In genomic region chr4:121164291-121164690, GRCh38 we compare ENCODE assay signal across 11 cellular contexts. TPM values are rescaled to one million over a fixed set of nuclear protein-coding genes. Genes with fewer than 3 reads are reported as not detected.
DNase-seq lines count a peak whose midpoint lies in the region; ATAC-seq and TF ChIP-seq lines count a peak whose summit lies in the region.
"Had no signal": no experiment of that assay in that cellular context is flagged by ENCODE, and none has a peak within 500 bp of the region (broad histone marks: within the 10 kb centered on the region; RNA-seq: fewer than 3 reads in every experiment).

Gene TNIP3, minus strand, starts transcription at chr4:121164321. Its CDS starts 196 bp downstream, at chr4:121164125.

- no peaks in the 10 kb centered on the region for H3K9me3 Mint-ChIP-seq in activated T-cell treated with anti-CD3 and anti-CD28 coated beads, Interleukin-2, amount 50 U/mL, for 4 hours
- H3K9me3 Mint-ChIP-seq: activated naive CD4-positive, alpha-beta T cell treated with anti-CD3 and anti-CD28 coated beads, Interleukin-2, amount 10 ng/mL, durations not matched to agents 7 days and 5 days had no signal

- no peaks in the 10 kb centered on the region for H3K27me3 ChIP-seq in smooth muscle cell (ENCODE audit: low read depth)

- no peaks in the 10 kb centered on the region for H3F3A ChIP-seq in smooth muscle cell (ENCODE audit: low read depth)

- no peaks in the 10 kb centered on the region for H3K4me1 ChIP-seq in smooth muscle cell (ENCODE audit: low read depth)

- H3K27ac ChIP-seq in epithelial cell of prostate (peak within 1 kb of the TSS; percentile 18), smooth muscle cell (ENCODE audit: low read depth) (peak within 1 kb of the TSS; percentile 6)

- 78% methylated on average over 4 of the region's 4 CpGs for WGBS in smooth muscle cell (ENCODE audit: low lambda C conversion rate)

- no peaks in the 10 kb centered on the region for H3K79me2 ChIP-seq in smooth muscle cell (ENCODE audit: low read depth)

- peaks cover 8% of the 10 kb centered on the region for H3K36me3 Mint-ChIP-seq in activated T-cell treated with anti-CD3 and anti-CD28 coated beads, Interleukin-2, amount 50 U/mL, for 4 hours (ENCODE audit: insufficient read depth)

- H2AFZ ChIP-seq in smooth muscle cell (ENCODE audit: low read depth), result peak within 1 kb of the TSS; percentile 21

- no peaks in the 10 kb centered on the region for H3K27me3 Mint-ChIP-seq in activated T-cell treated with anti-CD3 and anti-CD28 coated beads, Interleukin-2, amount 50 U/mL, for 4 hours (ENCODE audit: low read depth)
- H3K27me3 Mint-ChIP-seq: activated naive CD4-positive, alpha-beta T cell treated with anti-CD3 and anti-CD28 coated beads, Interleukin-2, amount 10 ng/mL, durations not matched to agents 7 days and 5 days had no signal

- no peak within 1 kb of the TSS for H3K4me3 Mint-ChIP-seq in activated T-cell treated with anti-CD3 and anti-CD28 coated beads, Interleukin-2, amount 50 U/mL, for 4 hours
- H3K4me3 Mint-ChIP-seq: activated naive CD4-positive, alpha-beta T cell treated with anti-CD3 and anti-CD28 coated beads, Interleukin-2, amount 10 ng/mL, durations not matched to agents 7 days and 5 days had no signal

- H3K4me1 Mint-ChIP-seq in activated T-cell treated with anti-CD3 and anti-CD28 coated beads, Interleukin-2, amount 50 U/mL, for 4 hours (ENCODE audit: low read depth), result peaks cover 37% of the 10 kb centered on the region

- H3K4me3 ChIP-seq in smooth muscle cell, result no peak within 1 kb of the TSS

- no peak for DNase-seq in activated T-cell treated with anti-CD3 and anti-CD28 coated beads, Interleukin-2, amount 50 U/mL, for 4 hours
- DNase-seq in activated T-cell treated with anti-CD3 and anti-CD28 coated beads, Interleukin-2, amount 50 U/mL, for 48 hours, result no peak
- DNase-seq in RPMI7951 (ENCODE audit: low read depth) (peak; percentile 51), epithelial cell of prostate (ENCODE audit: low read depth, low spot score) (peak; percentile 60), smooth muscle cell (lab: John Stamatoyannopoulos, UW; ENCODE audit: unreplicated experiment) (no peak), NCI-H2171 (lab: John Stamatoyannopoulos, UW) (no peak), NCI-H526 (lab: John Stamatoyannopoulos, UW) (no peak)
- DNase-seq: activated naive CD4-positive, alpha-beta T cell treated with anti-CD3 and anti-CD28 coated beads, Interleukin-2, amount 10 ng/mL, durations not matched to agents 7 days and 5 days; DMS53 had no signal

- no peaks in the 10 kb centered on the region for H4K20me1 ChIP-seq in smooth muscle cell (ENCODE audit: low read depth)

- H3K9ac ChIP-seq in smooth muscle cell (ENCODE audit: low read depth), result no peak within 1 kb of the TSS

- H3K9me3 ChIP-seq in smooth muscle cell (replicated peaks; ENCODE audit: low read depth), result no peaks in the 10 kb centered on the region

- no peak within 1 kb of the TSS for H3K4me2 ChIP-seq in smooth muscle cell

- H3K36me3 ChIP-seq in smooth muscle cell (ENCODE audit: low read depth), result no peaks in the 10 kb centered on the region

- ATAC-seq in activated T-cell treated with anti-CD3 and anti-CD28 coated beads, Interleukin-2, amount 50 U/mL, for 4 hours, result no peak
- no peak for ATAC-seq in HG02981 (IDR thresholded peaks at IDR 0.05; ENCODE audit: unreplicated experiment)

- TF ChIP-seq CTCF in smooth muscle cell (IDR thresholded peaks at IDR 0.05; ENCODE audit: borderline replicate concordance, insufficient read depth, poor library complexity, severe bottlenecking), result no peak

RNA-seq across cellular contexts. Expression of gene TNIP3, which starts in this region (rescaled TPM):
- total RNA-seq in activated T-cell treated with anti-CD3 and anti-CD28 coated beads, Interleukin-2, amount 50 U/mL, for 4 hours, result 10 to 100 TPM in 2 of 3 donors, 1 to 10 TPM in 1; 7.4 to 21.9 (median 20.6) TPM
- 1.1 and 1.8 TPM in 2 replicates for total RNA-seq in RPMI7951 (2014; rRNA removed; shearing (Covaris generic))
- total RNA-seq in smooth muscle cell, result 3.2 TPM in 1 of 2 replicates, not detected in the other
- polyA plus RNA-seq in smooth muscle cell, result 0.33 and 0.34 TPM in 2 replicates
- total RNA-seq: chondrocyte had no signal

Comparison
In these comparisons a context has a peak if more than half of its experiments do, and no peak if none do; other contexts are left out.
1. DNase-seq: peak in RPMI7951 (single experiment) and epithelial cell of prostate (single experiment); none in activated T-cell treated with anti-CD3 and anti-CD28 coated beads, Interleukin-2, amount 50 U/mL, for 4 hours (single experiment), activated T-cell treated with anti-CD3 and anti-CD28 coated beads, Interleukin-2, amount 50 U/mL, for 48 hours (0 of 2), smooth muscle cell (single experiment), NCI-H2171 (single experiment) and NCI-H526 (0 of 2).